10 cellular contexts compared by ENCODE assay signal in genomic region chr14:22549981-22550670, GRCh38. TPM values are rescaled to one million over a fixed set of nuclear protein-coding genes. Genes with fewer than 3 reads are reported as not detected.
A peak's percentile ranks its signal among the peaks of the same experiment; 100 is the strongest.
DNase-seq lines count a peak whose midpoint lies in the region; ATAC-seq and TF ChIP-seq lines count a peak whose summit lies in the region.
"Had no signal": no experiment of that assay in that cellular context is flagged by ENCODE, and none has a peak within 500 bp of the region (broad histone marks: within the 10 kb centered on the region; RNA-seq: fewer than 3 reads in every experiment).

No MANE protein-coding gene starts in this region.

- peak overlapping the region; percentile 23 for H4K91ac ChIP-seq in mesenchymal stem cell (ENCODE audit: low read length)

- H2BK5ac ChIP-seq in mesenchymal stem cell (ENCODE audit: low read depth, low read length, poor library complexity, severe bottlenecking), result no peak overlapping the region

- H3K23ac ChIP-seq in mesenchymal stem cell (ENCODE audit: low read length in 2 of 2), result no peak overlapping the region

- peak; percentile 69 for ATAC-seq in GM19452 (IDR thresholded peaks at IDR 0.05; ENCODE audit: unreplicated experiment)

- peak overlapping the region; percentile 60 to 86 for H2BK12ac ChIP-seq in mesenchymal stem cell (ENCODE audit: low read length in 2 of 2)

- no peaks in the 10 kb centered on the region for H3K36me3 ChIP-seq in mesenchymal stem cell (ENCODE audit: control insufficient read depth in 1 of 2, insufficient read depth in 2 of 2, low read depth in 1 of 2, low read length in 2 of 2)
- H3K36me3 ChIP-seq: thoracic aorta had no signal

- CTCF ChIA-PET in AG04450 (lab: Charles Lee), result interaction anchor here (1.4 to 2.5 kb wide), 4 partner anchors 10 to 519 kb away, joined by 4 to 10 read pairs (median 6); no protein-coding TSS in a partner anchor

- 47% methylated on average over 11 of the region's 11 CpGs for WGBS in mesenchymal stem cell

- H3K4me3 ChIP-seq in AG04450 (ENCODE audit: low read depth, low read length) (no peak overlapping the region), HL-60 (replicated peaks; ENCODE audit: insufficient read depth, low read length) (no peak overlapping the region), mesenchymal stem cell (ENCODE audit: insufficient read depth in 1 of 2, low read depth in 1 of 2, low read length in 2 of 2) (no peak overlapping the region)
- H3K4me3 ChIP-seq: thoracic aorta had no signal

- TF ChIP-seq CTCF in AG04450 (IDR thresholded peaks at IDR 0.05; ENCODE audit: low read depth, low read length), result no peak
- no peak for TF ChIP-seq CTCF in HL-60 (IDR thresholded peaks at IDR 0.05; ENCODE audit: insufficient read depth, low read length)

- H3K27me3 ChIP-seq in AG04450 (ENCODE audit: control insufficient read depth, insufficient read depth, low read length), result no peaks in the 10 kb centered on the region
- no peaks in the 10 kb centered on the region for H3K27me3 ChIP-seq in HL-60 (ENCODE audit: insufficient read depth, poor library complexity, severe bottlenecking)
- H3K27me3 ChIP-seq in mesenchymal stem cell (ENCODE audit: control insufficient read depth in 1 of 2, insufficient read depth in 1 of 2, low read length in 2 of 2), result peaks cover 0 to 14% of the 10 kb centered on the region in 2 experiments

- peaks cover 37% of the 10 kb centered on the region for H3K4me1 ChIP-seq in mesenchymal stem cell (ENCODE audit: control insufficient read depth, insufficient read depth, low read depth, low read length)

- peak overlapping the region; percentile 4 for H3K4me2 ChIP-seq in mesenchymal stem cell (ENCODE audit: low read length, poor library complexity, severe bottlenecking)

- H3K9me3 ChIP-seq in AG04450 (ENCODE audit: control insufficient read depth, insufficient read depth, low read length) (no peaks in the 10 kb centered on the region; the same call in 1 of the 2 replicates), mesenchymal stem cell (ENCODE audit: control insufficient read depth, low read length) (no peaks in the 10 kb centered on the region)
- H3K9me3 ChIP-seq: thoracic aorta had no signal

- peak overlapping the region in 1 of 2 experiments; percentile 71 for H3K14ac ChIP-seq in mesenchymal stem cell (ENCODE audit: low read length in 2 of 2)

- H2BK120ac ChIP-seq in mesenchymal stem cell (ENCODE audit: low read depth, low read length), result no peak overlapping the region

- intact Hi-C loops in cardiac septum (cut with DNase I), result loop anchor here (5.0 kb wide), 2 partner anchors 38 to 118 kb away; no protein-coding TSS in a partner anchor

- no peak overlapping the region for H3K9ac ChIP-seq in mesenchymal stem cell (ENCODE audit: low read length)

- peak overlapping the region; percentile 29 for H2AFZ ChIP-seq in mesenchymal stem cell (ENCODE audit: low read depth, low read length)

- peak overlapping the region; percentile 45 to 68 for H3K4ac ChIP-seq in mesenchymal stem cell (ENCODE audit: low read depth in 1 of 2, low read length in 2 of 2)

- peak overlapping the region; percentile 71 for H4K8ac ChIP-seq in mesenchymal stem cell (ENCODE audit: low read length)

- peak overlapping the region; percentile 67 to 82 for H3K18ac ChIP-seq in mesenchymal stem cell (ENCODE audit: low read depth in 1 of 2, low read length in 2 of 2)

- POLR2A ChIA-PET in AG04450 (lab: Yijun Ruan, JAX), result interaction anchor here (0.6 kb wide), 1 partner anchor 35 kb away, joined by 3 read pairs; no protein-coding TSS in a partner anchor

- peak; percentile 16 for DNase-seq in AG04450 (ENCODE audit: low read depth, low spot score)
- DNase-seq in HL-60 (ENCODE audit: low read depth in 1 of 2, low spot score in 1 of 2), result no peak
- DNase-seq in activated CD8-positive, alpha-beta memory T cell treated with anti-CD3 and anti-CD28 coated beads for 24 hours, result peak; percentile 86
- DNase-seq in mesenchymal stem cell, result no peak
- no peak for DNase-seq in DMS114 treated with DMSO at 0.1 percent for 48 hours (lab: John Stamatoyannopoulos, UW; ENCODE audit: unreplicated experiment)
- DNase-seq in cardiac septum (ENCODE audit: low spot score), result no peak
- no peak for DNase-seq in occipital lobe (lab: John Stamatoyannopoulos, UW)

- peak overlapping the region; percentile 43 for H2AK5ac ChIP-seq in mesenchymal stem cell (ENCODE audit: low read length, severe bottlenecking)

- no peak overlapping the region for H2BK15ac ChIP-seq in mesenchymal stem cell (ENCODE audit: low read depth, poor library complexity, severe bottlenecking)

- H3K79me1 ChIP-seq in mesenchymal stem cell (replicated peaks; ENCODE audit: low read length, poor library complexity, severe bottlenecking), result no peaks in the 10 kb centered on the region

- no peak overlapping the region for H3K27ac ChIP-seq in AG04450 (ENCODE audit: low read depth, low read length)
- peak overlapping the region; percentile 60 for H3K27ac ChIP-seq in HL-60 (replicated peaks)
- H3K27ac ChIP-seq in mesenchymal stem cell (ENCODE audit: low read length, poor library complexity, severe bottlenecking), result peak overlapping the region; percentile 30
- H3K27ac ChIP-seq: C4-2B, thoracic aorta had no signal

RNA-seq across cellular contexts. Expression of gene DAD1, which starts 38.9 kb away (rescaled TPM):
- 420 and 467 TPM in 2 replicates for polyA plus RNA-seq in AG04450 (2011; rRNA removed)
- 143 and 159 TPM in 2 replicates for polyA minus RNA-seq in AG04450 (2011; rRNA and poly(A)+ RNA removed)
- polyA plus RNA-seq in mesenchymal stem cell (2013, experiment 1 of 2), result 348 TPM
- 351 TPM for polyA plus RNA-seq in mesenchymal stem cell (2013, experiment 2 of 2)
- total RNA-seq in cardiac septum, result 134 TPM
- 72.5 TPM for total RNA-seq in occipital lobe

RNA-seq across cellular contexts. Expression of gene ABHD4, which starts 48.0 kb away (rescaled TPM):
- polyA plus RNA-seq in AG04450 (2011; rRNA removed), result 42.1 and 49.4 TPM in 2 replicates
- polyA minus RNA-seq in AG04450 (2011; rRNA and poly(A)+ RNA removed), result 39.7 and 44.9 TPM in 2 replicates
- polyA plus RNA-seq in mesenchymal stem cell (2013, experiment 1 of 2), result 32.7 TPM
- 32.8 TPM for polyA plus RNA-seq in mesenchymal stem cell (2013, experiment 2 of 2)
- total RNA-seq in cardiac septum (18.6 TPM), occipital lobe (3.4 TPM)

Comparison
In these comparisons a context has a peak if more than half of its experiments do, and no peak if none do; other contexts are left out.
1. DNase-seq: peak in AG04450 (single experiment) and activated CD8-positive, alpha-beta memory T cell treated with anti-CD3 and anti-CD28 coated beads for 24 hours (single experiment); none in HL-60 (0 of 2), mesenchymal stem cell (single experiment), DMS114 treated with DMSO at 0.1 percent for 48 hours (single experiment), cardiac septum (single experiment) and occipital lobe (single experiment).